ENCODE assay signal across 8 cellular contexts in the genomic region with DNA sequence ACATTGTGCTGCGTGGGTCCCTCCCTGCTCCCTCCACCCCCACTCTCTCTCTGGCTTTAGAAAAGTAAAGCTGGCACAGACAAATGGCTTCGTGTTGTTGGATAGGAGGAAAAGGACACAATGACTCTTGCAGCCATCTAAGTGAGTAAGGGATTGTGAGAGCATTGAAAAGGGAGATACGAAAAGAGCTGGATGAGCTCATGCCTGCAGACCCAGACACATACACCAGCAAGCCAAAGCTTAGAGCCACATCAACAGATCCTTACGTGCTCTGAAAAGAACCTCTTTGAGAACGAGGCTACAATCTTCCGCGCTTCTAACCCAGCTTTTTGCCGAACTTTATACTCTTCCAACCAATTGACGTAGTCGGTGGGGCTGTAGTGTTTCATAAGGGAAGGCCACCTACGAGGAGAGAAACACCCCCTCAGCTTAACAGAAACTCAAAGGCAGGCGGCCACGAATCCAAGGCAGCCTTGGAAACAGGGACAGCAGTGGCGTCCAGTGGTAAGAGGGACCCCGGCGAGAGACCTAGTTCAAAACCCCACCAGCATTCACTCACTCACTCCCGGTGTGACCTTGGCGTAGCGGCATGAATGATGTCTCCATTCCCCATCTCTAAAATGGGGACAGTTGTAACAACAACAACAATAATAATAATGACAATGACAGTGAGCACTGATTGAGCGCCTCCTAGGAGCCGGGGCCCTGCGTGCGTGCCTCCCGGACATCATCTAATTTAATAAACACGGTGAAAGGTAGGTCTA. TPM values are rescaled to one million over a fixed set of nuclear protein-coding genes. Genes with fewer than 3 reads are reported as not detected.
DNase-seq lines count a peak whose midpoint lies in the region; ATAC-seq and TF ChIP-seq lines count a peak whose summit lies in the region.

No MANE protein-coding gene starts in this region.

- peak overlapping the region; percentile 88 for H3K27ac Mint-ChIP-seq in T-helper 2 cell treated with Interferon-gamma antibody and Interleukin-4, amounts not matched to agents 5 μg/mL and 100 μg/mL, for 36 hours
- peak overlapping the region; percentile 82 for H3K27ac Mint-ChIP-seq in activated CD8-positive, alpha-beta T cell treated with anti-CD3 and anti-CD28 coated beads for 36 hours

- H3K27me3 Mint-ChIP-seq in T-helper 2 cell treated with Interferon-gamma antibody and Interleukin-4, amounts not matched to agents 5 μg/mL and 100 μg/mL, for 36 hours (ENCODE audit: low read depth): peaks cover 13% of the 10 kb centered on the region
- H3K27me3 Mint-ChIP-seq in activated CD8-positive, alpha-beta T cell treated with anti-CD3 and anti-CD28 coated beads for 36 hours: no peaks in the 10 kb centered on the region

- peaks cover 15% of the 10 kb centered on the region for H3K4me1 Mint-ChIP-seq in T-helper 2 cell treated with Interferon-gamma antibody and Interleukin-4, amounts not matched to agents 5 μg/mL and 100 μg/mL, for 36 hours (ENCODE audit: low read depth)
- H3K4me1 Mint-ChIP-seq in activated CD8-positive, alpha-beta T cell treated with anti-CD3 and anti-CD28 coated beads for 36 hours (ENCODE audit: low read depth): peaks cover 30% of the 10 kb centered on the region

- no peak for ATAC-seq in activated CD8-positive, alpha-beta T cell treated with anti-CD3 and anti-CD28 coated beads for 36 hours

- TF ChIP-seq CTCF in activated CD8-positive, alpha-beta T cell treated with anti-CD3 and anti-CD28 coated beads for 36 hours (IDR thresholded peaks at IDR 0.05): no peak

- peaks cover 32% of the 10 kb centered on the region for H3K36me3 Mint-ChIP-seq in T-helper 2 cell treated with Interferon-gamma antibody and Interleukin-4, amounts not matched to agents 5 μg/mL and 100 μg/mL, for 36 hours (ENCODE audit: low read depth)
- peaks cover 34% of the 10 kb centered on the region for H3K36me3 Mint-ChIP-seq in activated CD8-positive, alpha-beta T cell treated with anti-CD3 and anti-CD28 coated beads for 36 hours (ENCODE audit: low read depth)

- no peaks in the 10 kb centered on the region for H3K9me3 Mint-ChIP-seq in T-helper 2 cell treated with Interferon-gamma antibody and Interleukin-4, amounts not matched to agents 5 μg/mL and 100 μg/mL, for 36 hours
- no peaks in the 10 kb centered on the region for H3K9me3 Mint-ChIP-seq in activated CD8-positive, alpha-beta T cell treated with anti-CD3 and anti-CD28 coated beads for 36 hours

- DNase-seq in T-helper 2 cell treated with Interferon-gamma antibody and Interleukin-4, amounts not matched to agents 5 μg/mL and 100 μg/mL, for 36 hours (ENCODE audit: low spot score): no peak
- DNase-seq in T-helper 2 cell (no peak), glomerular visceral epithelial cell (ENCODE audit: extremely low spot score) (peak; percentile 42), non-pigmented ciliary epithelial cell (ENCODE audit: low read depth) (peak; percentile 15), GM19238 (ENCODE audit: insufficient read length, low spot score) (no peak), NOMO-1 (lab: John Stamatoyannopoulos, UW; ENCODE audit: unreplicated experiment in 2 of 2) (no peak), T1000 (lab: John Stamatoyannopoulos, UW) (no peak)
- no peak for DNase-seq in activated CD8-positive, alpha-beta T cell treated with anti-CD3 and anti-CD28 coated beads for 36 hours

- CTCF ChIA-PET in activated CD8-positive, alpha-beta T cell treated with anti-CD3 and anti-CD28 coated beads for 36 hours (lab: Charles Lee): interaction anchor here (1.1 kb wide), 1 partner anchor 14 kb away, joined by 4 read pairs; no protein-coding TSS in a partner anchor

- POLR2A ChIA-PET in activated CD8-positive, alpha-beta T cell treated with anti-CD3 and anti-CD28 coated beads for 36 hours (lab: Charles Lee): interaction anchor here (1.3 kb wide), 1 partner anchor 31 kb away, joined by 3 read pairs; no protein-coding TSS in a partner anchor

- H3K4me3 Mint-ChIP-seq in T-helper 2 cell treated with Interferon-gamma antibody and Interleukin-4, amounts not matched to agents 5 μg/mL and 100 μg/mL, for 36 hours: peak overlapping the region; percentile 90
- peak overlapping the region; percentile 91 for H3K4me3 Mint-ChIP-seq in activated CD8-positive, alpha-beta T cell treated with anti-CD3 and anti-CD28 coated beads for 36 hours

- intact Hi-C loops in activated CD8-positive, alpha-beta T cell treated with anti-CD3 and anti-CD28 coated beads for 36 hours (cut with micrococcal nuclease): no loop called here

RNA-seq across cellular contexts. Expression of gene FBXO21, which starts 1.1 kb away (rescaled TPM):
- 10 to 100 TPM; 21.5 to 26.0 TPM for total RNA-seq in activated CD8-positive, alpha-beta T cell treated with anti-CD3 and anti-CD28 coated beads for 36 hours

Comparison
In these comparisons a context has a peak if more than half of its experiments do, and no peak if none do; other contexts are left out.
1. DNase-seq: peak in glomerular visceral epithelial cell (single experiment) and non-pigmented ciliary epithelial cell (single experiment); none in T-helper 2 cell treated with Interferon-gamma antibody and Interleukin-4, amounts not matched to agents 5 μg/mL and 100 μg/mL, for 36 hours (single experiment), T-helper 2 cell (0 of 5), activated CD8-positive, alpha-beta T cell treated with anti-CD3 and anti-CD28 coated beads for 36 hours (single experiment), GM19238 (single experiment), NOMO-1 (0 of 2) and T1000 (single experiment).